In genomic region chr15:75739791-75740190, GRCh38 we compare ENCODE assay signal across 1 cellular context.
TF ChIP-seq lines count a peak whose summit lies in the region.

No MANE protein-coding gene starts in this region.

TF ChIP-seq in GM23338, 12 proteins besides CTCF, POLR2A, EP300 and RAD21 (continued from another document):
- TF ChIP-seq NANOG (IDR thresholded peaks at IDR 0.05; ENCODE audit: borderline replicate concordance): no peak
- no peak for TF ChIP-seq POLR2AphosphoS5 (IDR thresholded peaks at IDR 0.05; ENCODE audit: low read depth)
